13 cellular contexts compared by ENCODE assay signal in genomic region chr22:19419086-19419463, GRCh38. TPM values are rescaled to one million over a fixed set of nuclear protein-coding genes. Genes with fewer than 3 reads are reported as not detected.
DNase-seq lines count a peak whose midpoint lies in the region; ATAC-seq and TF ChIP-seq lines count a peak whose summit lies in the region.
"Had no signal": no experiment of that assay in that cellular context is flagged by ENCODE, and none has a peak within 500 bp of the region (broad histone marks: within the 10 kb centered on the region; RNA-seq: fewer than 3 reads in every experiment).

No MANE protein-coding gene starts in this region.

- 85 to 90% (median 88%) methylated on average over 5 of the region's 5 CpGs for WGBS in ovary, 3 donors

- H3K4me1 ChIP-seq in ovary (ENCODE audit: insufficient read depth) = no peaks in the 10 kb centered on the region

- peaks cover 37% of the 10 kb centered on the region for H3K36me3 Mint-ChIP-seq in activated T-cell treated with anti-CD3 and anti-CD28 coated beads, Interleukin-2, amount 50 U/mL, for 24 hours (ENCODE audit: low read depth)
- peaks cover 5% of the 10 kb centered on the region for H3K36me3 Mint-ChIP-seq in activated T-cell treated with anti-CD3 and anti-CD28 coated beads, Interleukin-2, amount 50 U/mL, for 4 hours (ENCODE audit: insufficient read depth)
- peaks cover 25% of the 10 kb centered on the region for H3K36me3 Mint-ChIP-seq in activated naive CD8-positive, alpha-beta T cell treated with anti-CD3 and anti-CD28 coated beads for 36 hours

- H3K27ac Mint-ChIP-seq in activated T-cell treated with anti-CD3 and anti-CD28 coated beads, Interleukin-2, amount 50 U/mL, for 24 hours = peak overlapping the region; percentile 73
- H3K27ac Mint-ChIP-seq in activated naive CD8-positive, alpha-beta T cell treated with anti-CD3 and anti-CD28 coated beads for 36 hours = peak overlapping the region; percentile 81

- TF ChIP-seq POLR2A in NB4 (IDR thresholded peaks at IDR 0.05; ENCODE audit: extremely low read depth, insufficient read length) (no peak), ovary (IDR thresholded peaks at IDR 0.05) (no peak)

- no peak overlapping the region for H3K4me3 Mint-ChIP-seq in activated T-cell treated with anti-CD3 and anti-CD28 coated beads, Interleukin-2, amount 50 U/mL, for 24 hours
- no peak overlapping the region for H3K4me3 Mint-ChIP-seq in activated T-cell treated with anti-CD3 and anti-CD28 coated beads, Interleukin-2, amount 50 U/mL, for 4 hours
- H3K4me3 Mint-ChIP-seq in activated naive CD8-positive, alpha-beta T cell treated with anti-CD3 and anti-CD28 coated beads for 36 hours = no peak overlapping the region

- H3K36me3 ChIP-seq in ovary = no peaks in the 10 kb centered on the region

- H3K27me3 Mint-ChIP-seq in activated T-cell treated with anti-CD3 and anti-CD28 coated beads, Interleukin-2, amount 50 U/mL, for 24 hours = no peaks in the 10 kb centered on the region
- H3K27me3 Mint-ChIP-seq in activated T-cell treated with anti-CD3 and anti-CD28 coated beads, Interleukin-2, amount 50 U/mL, for 4 hours (ENCODE audit: low read depth) = no peaks in the 10 kb centered on the region
- H3K27me3 Mint-ChIP-seq in activated naive CD8-positive, alpha-beta T cell treated with anti-CD3 and anti-CD28 coated beads for 36 hours = no peaks in the 10 kb centered on the region

- H3K9me3 Mint-ChIP-seq in activated T-cell treated with anti-CD3 and anti-CD28 coated beads, Interleukin-2, amount 50 U/mL, for 24 hours = no peaks in the 10 kb centered on the region
- H3K9me3 Mint-ChIP-seq in activated T-cell treated with anti-CD3 and anti-CD28 coated beads, Interleukin-2, amount 50 U/mL, for 4 hours = no peaks in the 10 kb centered on the region
- H3K9me3 Mint-ChIP-seq in activated naive CD8-positive, alpha-beta T cell treated with anti-CD3 and anti-CD28 coated beads for 36 hours = no peaks in the 10 kb centered on the region

- H3K27ac ChIP-seq in ovary = no peak overlapping the region
- H3K27ac ChIP-seq: GM23248 had no signal

- no peaks in the 10 kb centered on the region for H3K27me3 ChIP-seq in ovary

- H3K4me1 Mint-ChIP-seq in activated T-cell treated with anti-CD3 and anti-CD28 coated beads, Interleukin-2, amount 50 U/mL, for 24 hours (ENCODE audit: low read depth) = peaks cover 62% of the 10 kb centered on the region
- peaks cover 61% of the 10 kb centered on the region for H3K4me1 Mint-ChIP-seq in activated T-cell treated with anti-CD3 and anti-CD28 coated beads, Interleukin-2, amount 50 U/mL, for 4 hours (ENCODE audit: low read depth)
- peaks cover 42% of the 10 kb centered on the region for H3K4me1 Mint-ChIP-seq in activated naive CD8-positive, alpha-beta T cell treated with anti-CD3 and anti-CD28 coated beads for 36 hours

- no peaks in the 10 kb centered on the region for H3K9me3 ChIP-seq in ovary

- no peak for TF ChIP-seq CTCF in NB4 (IDR thresholded peaks at IDR 0.05; ENCODE audit: low read depth, low read length)
- TF ChIP-seq CTCF in ovary (IDR thresholded peaks at IDR 0.05) = no peak

- intact Hi-C loops in ovary (cut with DNase I) = no loop called here

- DNase-seq in activated T-cell treated with anti-CD3 and anti-CD28 coated beads, Interleukin-2, amount 50 U/mL, for 24 hours = no peak
- no peak for DNase-seq in activated T-cell treated with anti-CD3 and anti-CD28 coated beads, Interleukin-2, amount 50 U/mL, for 4 hours
- DNase-seq in NB4 (ENCODE audit: low read depth) (peak; percentile 84), DMS53 (lab: John Stamatoyannopoulos, UW) (no peak), ovary (no peak)
- no peak for DNase-seq in activated naive CD8-positive, alpha-beta T cell treated with anti-CD3 and anti-CD28 coated beads for 36 hours
- DNase-seq in stimulated activated CD8-positive, alpha-beta memory T cell treated with anti-CD3 and anti-CD28 coated beads, Interleukin-4, amount 100 ng/mL, for 48 hours = peak; percentile 37
- DNase-seq: activated T-cell treated with anti-CD3 and anti-CD28 coated beads for 4 hours, foreskin fibroblast, GM23248, NCI-H510A treated with DMSO at 0.1 percent for 48 hours, retina had no signal

- ATAC-seq in activated T-cell treated with anti-CD3 and anti-CD28 coated beads, Interleukin-2, amount 50 U/mL, for 4 hours = no peak
- no peak for ATAC-seq in GM18868 (IDR thresholded peaks at IDR 0.05; ENCODE audit: unreplicated experiment)

- TF ChIP-seq EP300 in ovary (IDR thresholded peaks at IDR 0.05) = no peak

- H3K4me3 ChIP-seq in NB4 (ENCODE audit: low read depth, low read length) (no peak overlapping the region), ovary (no peak overlapping the region)
- H3K4me3 ChIP-seq: GM23248 had no signal

RNA-seq across cellular contexts. Expression of gene HIRA, which starts 12.5 kb away (rescaled TPM):
- total RNA-seq in activated T-cell treated with anti-CD3 and anti-CD28 coated beads, Interleukin-2, amount 50 U/mL, for 4 hours = 10 to 100 TPM; 36.8 to 41.4 (median 38.2) TPM
- 10 to 100 TPM; 42.9 to 47.6 TPM for total RNA-seq in activated naive CD8-positive, alpha-beta T cell treated with anti-CD3 and anti-CD28 coated beads for 36 hours
- 10 to 100 TPM in 5 of 7 donors, 1 to 10 TPM in 2; 7.2 to 31.6 (median 20.6) TPM for total RNA-seq in ovary
- polyA plus RNA-seq in ovary = 10 to 100 TPM; 12.8 to 16.5 TPM

RNA-seq across cellular contexts. Expression of gene MRPL40, which starts 13.3 kb away (rescaled TPM):
- 10 to 100 TPM; 35.9 to 41.4 (median 39.2) TPM for total RNA-seq in activated T-cell treated with anti-CD3 and anti-CD28 coated beads, Interleukin-2, amount 50 U/mL, for 4 hours
- 10 to 100 TPM; 47.7 to 48.3 TPM for total RNA-seq in activated naive CD8-positive, alpha-beta T cell treated with anti-CD3 and anti-CD28 coated beads for 36 hours
- 10 to 100 TPM; 21.1 to 31.0 (median 28.5) TPM for total RNA-seq in ovary
- polyA plus RNA-seq in ovary = 10 to 100 TPM; 31.1 to 46.9 TPM

RNA-seq across cellular contexts. Expression of gene C22orf39, which starts 28.4 kb away (rescaled TPM):
- total RNA-seq in activated T-cell treated with anti-CD3 and anti-CD28 coated beads, Interleukin-2, amount 50 U/mL, for 4 hours = 10 to 100 TPM; 14.3 to 20.9 (median 18.8) TPM
- total RNA-seq in activated naive CD8-positive, alpha-beta T cell treated with anti-CD3 and anti-CD28 coated beads for 36 hours = 10 to 100 TPM; 21.7 to 23.6 TPM
- 10 to 100 TPM; 25.7 to 38.3 (median 33.5) TPM for total RNA-seq in ovary
- polyA plus RNA-seq in ovary = 10 to 100 TPM; 33.0 to 58.9 TPM

RNA-seq across cellular contexts. Expression of gene UFD1, which starts 59.9 kb away (rescaled TPM):
- 100 to 1,000 TPM; 107 TPM for total RNA-seq in activated T-cell treated with anti-CD3 and anti-CD28 coated beads, Interleukin-2, amount 50 U/mL, for 4 hours
- total RNA-seq in activated naive CD8-positive, alpha-beta T cell treated with anti-CD3 and anti-CD28 coated beads for 36 hours = 10 to 100 TPM; 71.1 to 79.3 TPM
- 10 to 100 TPM; 19.9 to 52.9 (median 32.6) TPM for total RNA-seq in ovary
- polyA plus RNA-seq in ovary = 10 to 100 TPM; 57.5 to 84.5 TPM

Comparison
In these comparisons a context has a peak if more than half of its experiments do, and no peak if none do; other contexts are left out.
1. DNase-seq: peak in NB4 (single experiment) and stimulated activated CD8-positive, alpha-beta memory T cell treated with anti-CD3 and anti-CD28 coated beads, Interleukin-4, amount 100 ng/mL, for 48 hours (single experiment); none in activated T-cell treated with anti-CD3 and anti-CD28 coated beads, Interleukin-2, amount 50 U/mL, for 24 hours (single experiment), activated T-cell treated with anti-CD3 and anti-CD28 coated beads, Interleukin-2, amount 50 U/mL, for 4 hours (single experiment), activated naive CD8-positive, alpha-beta T cell treated with anti-CD3 and anti-CD28 coated beads for 36 hours (single experiment), DMS53 (single experiment) and ovary (0 of 5).